In the genomic region with DNA sequence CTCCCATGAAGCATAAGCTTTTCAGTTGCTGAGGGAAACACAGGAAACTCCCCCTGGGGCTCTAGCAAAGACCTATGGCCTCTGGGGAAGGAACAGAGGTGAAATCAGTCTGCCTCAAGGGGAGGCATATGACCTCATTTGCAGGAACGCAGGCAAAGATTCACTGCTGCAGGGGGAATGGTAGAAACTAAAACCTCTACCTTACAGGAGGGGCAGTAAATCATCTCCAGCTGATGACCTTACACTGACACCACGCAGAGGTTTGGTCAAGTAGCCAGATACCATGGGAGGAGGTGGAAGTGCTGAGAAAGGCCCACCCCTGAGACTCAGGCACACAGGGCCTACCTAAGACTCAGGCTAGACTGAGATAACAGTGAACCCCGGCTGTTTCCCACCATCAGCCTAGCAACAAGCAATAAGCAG, we compare ENCODE assay signal across 1 cellular context.
TF ChIP-seq lines count a peak whose summit lies in the region.

No MANE protein-coding gene starts in this region.

TF ChIP-seq in K562, 482 proteins besides CTCF, POLR2A, EP300 and RAD21 (continued from another document):
- no peak for TF ChIP-seq MEF2A (IDR thresholded peaks at IDR 0.05; ENCODE audit: control insufficient read depth, low read depth, low read length)
- TF ChIP-seq, protein P1, sequence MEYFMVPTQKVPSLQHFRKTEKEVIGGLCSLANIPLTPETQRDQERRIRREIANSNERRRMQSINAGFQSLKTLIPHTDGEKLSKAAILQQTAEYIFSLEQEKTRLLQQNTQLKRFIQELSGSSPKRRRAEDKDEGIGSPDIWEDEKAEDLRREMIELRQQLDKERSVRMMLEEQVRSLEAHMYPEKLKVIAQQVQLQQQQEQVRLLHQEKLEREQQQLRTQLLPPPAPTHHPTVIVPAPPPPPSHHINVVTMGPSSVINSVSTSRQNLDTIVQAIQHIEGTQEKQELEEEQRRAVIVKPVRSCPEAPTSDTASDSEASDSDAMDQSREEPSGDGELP (CRISPR knock-in tag; IDR thresholded peaks at IDR 0.05; ENCODE audit: borderline replicate concordance), result peak; percentile 48; the same call in 1 of the 2 replicates
- TF ChIP-seq, protein P2, sequence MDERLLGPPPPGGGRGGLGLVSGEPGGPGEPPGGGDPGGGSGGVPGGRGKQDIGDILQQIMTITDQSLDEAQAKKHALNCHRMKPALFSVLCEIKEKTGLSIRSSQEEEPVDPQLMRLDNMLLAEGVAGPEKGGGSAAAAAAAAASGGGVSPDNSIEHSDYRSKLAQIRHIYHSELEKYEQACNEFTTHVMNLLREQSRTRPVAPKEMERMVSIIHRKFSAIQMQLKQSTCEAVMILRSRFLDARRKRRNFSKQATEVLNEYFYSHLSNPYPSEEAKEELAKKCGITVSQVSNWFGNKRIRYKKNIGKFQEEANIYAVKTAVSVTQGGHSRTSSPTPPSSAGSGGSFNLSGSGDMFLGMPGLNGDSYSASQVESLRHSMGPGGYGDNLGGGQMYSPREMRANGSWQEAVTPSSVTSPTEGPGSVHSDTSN (CRISPR knock-in tag; IDR thresholded peaks at IDR 0.05; ENCODE audit: low read depth), result no peak
- TF ChIP-seq, protein P2 (tag; conservative IDR thresholded peaks at IDR 0.05; ENCODE audit: low read depth), result peak; percentile 85
- no peak for TF ChIP-seq ZNF263 (CRISPR knock-in tag; IDR thresholded peaks at IDR 0.05; ENCODE audit: borderline replicate concordance)
- TF ChIP-seq, protein P3, sequence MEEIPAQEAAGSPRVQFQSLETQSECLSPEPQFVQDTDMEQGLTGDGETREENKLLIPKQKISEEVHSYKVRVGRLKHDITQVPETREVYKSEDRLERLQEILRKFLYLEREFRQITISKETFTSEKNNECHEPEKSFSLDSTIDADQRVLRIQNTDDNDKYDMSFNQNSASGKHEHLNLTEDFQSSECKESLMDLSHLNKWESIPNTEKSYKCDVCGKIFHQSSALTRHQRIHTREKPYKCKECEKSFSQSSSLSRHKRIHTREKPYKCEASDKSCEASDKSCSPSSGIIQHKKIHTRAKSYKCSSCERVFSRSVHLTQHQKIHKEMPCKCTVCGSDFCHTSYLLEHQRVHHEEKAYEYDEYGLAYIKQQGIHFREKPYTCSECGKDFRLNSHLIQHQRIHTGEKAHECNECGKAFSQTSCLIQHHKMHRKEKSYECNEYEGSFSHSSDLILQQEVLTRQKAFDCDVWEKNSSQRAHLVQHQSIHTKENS (CRISPR knock-in tag; IDR thresholded peaks at IDR 0.05), result no peak
- no peak for TF ChIP-seq ZNF224 (CRISPR knock-in tag; IDR thresholded peaks at IDR 0.05)
- TF ChIP-seq MEIS2 (IDR thresholded peaks at IDR 0.05; ENCODE audit: partially characterized antibody), result peak; percentile 83
